In the genomic region with DNA sequence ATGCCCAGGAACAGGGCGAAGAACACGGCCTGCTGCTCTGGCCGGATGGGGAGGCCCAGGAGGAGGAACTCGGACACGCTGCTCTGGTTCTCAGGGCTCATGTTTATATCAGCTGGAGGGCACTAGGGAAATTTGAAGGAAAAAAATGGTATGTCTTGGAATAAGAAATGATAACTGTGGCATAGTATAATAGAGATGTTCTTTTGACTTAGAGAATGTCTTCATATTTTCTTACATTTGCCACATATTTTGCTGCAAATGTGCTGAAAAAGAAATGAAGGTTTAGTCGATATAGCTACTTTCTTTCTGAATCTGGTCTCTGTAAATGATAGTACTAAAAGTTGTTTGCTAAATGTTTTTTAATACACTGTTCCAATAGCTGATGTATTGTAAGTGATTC, we compare ENCODE assay signal across 11 cellular contexts. TPM values are rescaled to one million over a fixed set of nuclear protein-coding genes. Genes with fewer than 3 reads are reported as not detected.
"Had no signal": no experiment of that assay in that cellular context is flagged by ENCODE, and none has a peak within 500 bp of the region (broad histone marks: within the 10 kb centered on the region; RNA-seq: fewer than 3 reads in every experiment).

A gene with protein sequence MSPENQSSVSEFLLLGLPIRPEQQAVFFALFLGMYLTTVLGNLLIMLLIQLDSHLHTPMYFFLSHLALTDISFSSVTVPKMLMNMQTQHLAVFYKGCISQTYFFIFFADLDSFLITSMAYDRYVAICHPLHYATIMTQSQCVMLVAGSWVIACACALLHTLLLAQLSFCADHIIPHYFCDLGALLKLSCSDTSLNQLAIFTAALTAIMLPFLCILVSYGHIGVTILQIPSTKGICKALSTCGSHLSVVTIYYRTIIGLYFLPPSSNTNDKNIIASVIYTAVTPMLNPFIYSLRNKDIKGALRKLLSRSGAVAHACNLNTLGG (minus strand): TSS at position 101 of the 400 bp plus-strand sequence. CDS start 0 bp downstream, at position 101.

- H3K27ac ChIP-seq: HL-60, KMS-11 had no signal

- H3K4me3 ChIP-seq: K562 had no signal

- FAIRE-seq: HepG2, HTR-8/SVneo, K562 had no signal

- H3K4me1 Mint-ChIP-seq: IgD-negative memory B cell had no signal

- H3K4me3 Mint-ChIP-seq: IgD-negative memory B cell had no signal

- H3K27ac Mint-ChIP-seq: IgD-negative memory B cell had no signal

- H3K36me3 Mint-ChIP-seq: IgD-negative memory B cell had no signal

- DNase-seq: IMR-90, KBM-7, KG1 had no signal

- H3K9ac ChIP-seq: KMS-11 had no signal

- H3K4me2 ChIP-seq: KMS-11 had no signal

- ATAC-seq: HepG2, K562 had no signal

RNA-seq across cellular contexts. Expression of the gene that starts here (rescaled TPM):
- total RNA-seq: HepG2, HT-29, HT1080, IMR-90, K562 had no signal
- polyA plus RNA-seq: HepG2, IgD-negative memory B cell, IMR-90, K562 had no signal
